1 cellular context compared by ENCODE assay signal in genomic region chr12:45357547-45358417, GRCh38.
TF ChIP-seq lines count a peak whose summit lies in the region.

No MANE protein-coding gene starts in this region.

TF ChIP-seq in K562, 482 proteins besides CTCF, POLR2A, EP300 and RAD21 (continued from another document):
- no peak for TF ChIP-seq PRDM10 (IDR thresholded peaks at IDR 0.05; ENCODE audit: partially characterized antibody)
- TF ChIP-seq FOXO4 (CRISPR knock-in tag; IDR thresholded peaks at IDR 0.05), result no peak
